In the genomic region with DNA sequence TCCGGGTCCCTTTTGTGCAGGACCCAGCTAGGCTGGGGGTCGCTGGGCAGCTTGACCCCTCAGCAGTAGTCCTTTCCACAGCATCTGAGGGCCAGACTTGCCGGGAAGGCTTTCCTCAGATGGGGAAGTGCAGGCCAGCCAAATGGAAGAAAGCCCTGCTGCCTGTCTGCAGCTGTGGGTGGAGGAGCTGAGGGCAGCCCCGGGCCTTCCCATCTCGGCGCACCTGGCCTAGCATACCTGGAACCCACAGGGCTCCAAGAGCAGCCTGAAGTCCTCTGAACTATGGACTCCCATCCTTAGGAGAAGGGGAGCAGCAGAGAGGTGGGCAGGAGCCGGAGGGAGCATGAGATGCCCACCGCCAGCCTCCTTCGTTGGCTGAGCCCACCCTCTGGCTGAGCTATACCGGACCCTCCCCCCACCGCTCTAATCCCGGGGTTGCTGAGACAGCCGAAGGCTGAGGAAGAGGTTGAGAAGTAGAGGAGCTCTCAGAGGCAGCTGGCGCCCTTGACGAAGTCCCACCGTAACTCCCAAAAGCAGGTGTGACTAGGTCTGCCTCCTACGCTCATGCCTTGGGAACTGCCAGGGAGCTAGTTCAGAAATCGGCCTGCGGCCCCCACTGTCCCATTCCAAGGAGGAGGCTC, we compare ENCODE assay signal across 20 cellular contexts. TPM values are rescaled to one million over a fixed set of nuclear protein-coding genes. Genes with fewer than 3 reads are reported as not detected.
"Had no signal": no experiment of that assay in that cellular context is flagged by ENCODE, and none has a peak within 500 bp of the region (broad histone marks: within the 10 kb centered on the region; RNA-seq: fewer than 3 reads in every experiment).

No MANE protein-coding gene starts in this region.

- H3K4me3 Mint-ChIP-seq: activated CD8-positive, alpha-beta T cell treated with anti-CD3 and anti-CD28 coated beads for 36 hours; activated naive CD4-positive, alpha-beta T cell treated with anti-CD3 and anti-CD28 coated beads, Interleukin-2, amount 50 U/mL, for 24 hours; activated T-helper 17 cell treated with anti-CD3 and anti-CD28 coated beads, Interleukin-2, amount 50 U/mL, for 72 hours; nephron progenitor cell had no signal

- H3K4me3 ChIP-seq: esophagus muscularis mucosa, lower lobe of right lung, smooth muscle cell, suprapubic skin, tibial nerve had no signal

- H3K9me3 ChIP-seq: esophagus muscularis mucosa, lower lobe of right lung, pancreas, psoas muscle, suprapubic skin, tibial nerve had no signal

- H3K27ac ChIP-seq: esophagus muscularis mucosa, foreskin keratinocyte, lower lobe of right lung, suprapubic skin, tibial nerve had no signal

- H3K27ac Mint-ChIP-seq: activated CD8-positive, alpha-beta T cell treated with anti-CD3 and anti-CD28 coated beads for 36 hours; activated T-helper 17 cell treated with anti-CD3 and anti-CD28 coated beads, Interleukin-2, amount 50 U/mL, for 72 hours; nephron progenitor cell had no signal

- H3K36me3 ChIP-seq: lower lobe of right lung, pancreas, suprapubic skin had no signal

- H3K4me1 ChIP-seq: foreskin keratinocyte had no signal

- H3K9me3 Mint-ChIP-seq: activated CD8-positive, alpha-beta T cell treated with anti-CD3 and anti-CD28 coated beads for 36 hours; activated naive CD4-positive, alpha-beta T cell treated with anti-CD3 and anti-CD28 coated beads, Interleukin-2, amount 50 U/mL, for 24 hours; activated T-helper 17 cell treated with anti-CD3 and anti-CD28 coated beads, Interleukin-2, amount 50 U/mL, for 72 hours; nephron progenitor cell had no signal

- H3K36me3 Mint-ChIP-seq: activated naive CD4-positive, alpha-beta T cell treated with anti-CD3 and anti-CD28 coated beads, Interleukin-2, amount 50 U/mL, for 24 hours had no signal

- H3K27me3 ChIP-seq: esophagus muscularis mucosa, foreskin keratinocyte, pancreas, suprapubic skin, tibial nerve had no signal

- DNase-seq: activated CD4-positive, alpha-beta T cell treated with anti-CD3 and anti-CD28 coated beads for 48 hours; activated gamma-delta T cell treated with Interleukin-2 at 50 U/mL for 16 hours; dermis blood vessel endothelial cell; effector CD4-positive, alpha-beta T cell; foreskin keratinocyte; kidney glomerular epithelial cell; nephron progenitor cell; stimulated activated CD4-positive, alpha-beta T cell treated with anti-CD3 and anti-CD28 coated beads, Interleukin-1b, Interleukin-23, amount 100 ng/mL, for 48 hours; stimulated activated naive CD4-positive, alpha-beta T cell had no signal

- H3K4me2 ChIP-seq: smooth muscle cell had no signal

- H3K4me1 Mint-ChIP-seq: activated T-helper 17 cell treated with anti-CD3 and anti-CD28 coated beads, Interleukin-2, amount 50 U/mL, for 72 hours had no signal

- H3K27me3 Mint-ChIP-seq: activated CD8-positive, alpha-beta T cell treated with anti-CD3 and anti-CD28 coated beads for 36 hours; activated naive CD4-positive, alpha-beta T cell treated with anti-CD3 and anti-CD28 coated beads, Interleukin-2, amount 50 U/mL, for 24 hours; activated T-helper 17 cell treated with anti-CD3 and anti-CD28 coated beads, Interleukin-2, amount 50 U/mL, for 72 hours had no signal

RNA-seq across cellular contexts. Expression of a gene that starts 38.1 kb away (rescaled TPM):
- total RNA-seq: bronchial epithelial cell, foreskin keratinocyte had no signal
